8 cellular contexts compared by ENCODE assay signal in the genomic region with DNA sequence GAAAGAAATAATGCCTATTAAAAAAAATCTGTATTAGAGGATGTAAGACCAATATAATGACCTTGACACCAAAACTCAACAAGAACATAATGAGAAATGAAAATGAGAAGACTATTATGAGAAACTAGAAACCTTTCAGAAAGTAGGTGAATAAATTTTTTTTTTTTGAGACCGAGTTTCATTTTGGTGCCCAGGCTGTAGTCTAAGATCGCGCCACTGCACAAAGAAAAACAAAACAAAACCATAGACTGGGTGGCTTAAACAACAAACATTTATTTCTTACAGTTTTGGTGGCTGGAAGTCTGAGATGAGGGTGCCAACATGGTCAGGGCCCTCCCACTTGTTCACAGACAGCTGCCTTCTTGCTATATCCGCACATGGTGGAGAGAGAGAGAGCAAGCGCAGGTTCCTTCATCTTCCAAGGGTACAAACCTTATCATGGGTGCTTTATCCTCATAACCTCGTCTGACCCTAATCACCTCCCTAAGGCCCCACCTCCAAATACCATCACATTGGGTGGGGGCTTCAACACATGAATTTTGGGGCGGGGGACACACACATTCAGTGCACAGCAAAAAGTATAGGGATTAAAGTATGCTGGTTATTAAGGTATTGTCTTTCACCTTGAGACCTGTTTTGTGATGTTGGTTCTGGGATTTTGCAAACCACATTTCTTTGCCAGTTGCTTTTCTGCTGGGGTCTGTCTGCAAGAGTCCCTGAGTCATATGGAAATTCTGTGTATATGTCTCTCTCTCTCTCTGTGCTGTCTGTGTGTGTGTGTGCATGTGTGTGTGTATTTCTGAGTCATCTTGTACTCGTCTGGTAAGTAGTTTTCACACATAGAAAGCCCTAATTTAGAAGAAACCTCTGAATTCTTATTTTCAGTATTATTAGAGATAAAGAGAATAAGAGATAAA. TPM values are rescaled to one million over a fixed set of nuclear protein-coding genes. Genes with fewer than 3 reads are reported as not detected.
A peak's percentile ranks its signal among the peaks of the same experiment; 100 is the strongest.
DNase-seq lines count a peak whose midpoint lies in the region; ATAC-seq and TF ChIP-seq lines count a peak whose summit lies in the region.

No MANE protein-coding gene starts in this region.

- H3K9me3 Mint-ChIP-seq in osteocyte (ENCODE audit: unreplicated experiment): no peaks in the 10 kb centered on the region

- ATAC-seq in GM19372 (IDR thresholded peaks at IDR 0.05; ENCODE audit: low read depth, unreplicated experiment) (peak; percentile 76), HG03378 (IDR thresholded peaks at IDR 0.05; ENCODE audit: unreplicated experiment) (peak; percentile 90)

- intact Hi-C loops in A673 (cut with micrococcal nuclease; ENCODE audit: unreplicated experiment): no loop called here

- H3K4me3 Mint-ChIP-seq in osteocyte (ENCODE audit: unreplicated experiment): no peak overlapping the region

- DNase-seq in A673 (ENCODE audit: low spot score) (peak; percentile 34), skeletal muscle cell (ENCODE audit: low read depth) (peak; percentile 60), HAP-1 (ENCODE audit: low spot score in 2 of 2) (no peak), NCI-H2081 treated with DMSO at 0.1 percent for 48 hours (lab: John Stamatoyannopoulos, UW) (no peak), osteocyte (ENCODE audit: extremely low spot score, unreplicated experiment) (no peak)
- DNase-seq in activated CD8-positive, alpha-beta memory T cell treated with anti-CD3 and anti-CD28 coated beads, Interleukin-2, amount 50 U/mL, for 4 hours: peak; percentile 52

- no peak overlapping the region for H3K27ac Mint-ChIP-seq in osteocyte (ENCODE audit: unreplicated experiment)

- CTCF ChIA-PET in A673 (lab: Charles Lee): no interaction called here

- TF ChIP-seq CTCF in A673 (conservative IDR thresholded peaks at IDR 0.05; ENCODE audit: low read depth, low read length) (no peak), osteocyte (IDR thresholded peaks at IDR 0.05) (no peak)

- H3K27me3 ChIP-seq in A673 (replicated peaks; ENCODE audit: insufficient read depth, low read depth, low read length, poor library complexity): no peaks in the 10 kb centered on the region
- H3K27me3 ChIP-seq in HAP-1 (ENCODE audit: low read depth): no peaks in the 10 kb centered on the region

- BruUV-seq in A673 (replicated peaks; lab: Mats Ljungman, UMichigan): no TSS peak

- H3K27ac ChIP-seq in A673 (ENCODE audit: low read depth, low read length, poor library complexity, severe bottlenecking): no peak overlapping the region

- H3K9me3 ChIP-seq in A673 (ENCODE audit: low read depth, low read length, poor library complexity, severe bottlenecking): no peaks in the 10 kb centered on the region
- H3K9me3 ChIP-seq in HAP-1: no peaks in the 10 kb centered on the region

- peaks cover 3% of the 10 kb centered on the region for H3K27me3 Mint-ChIP-seq in osteocyte (ENCODE audit: unreplicated experiment)

- H3K36me3 Mint-ChIP-seq in osteocyte (ENCODE audit: unreplicated experiment): no peaks in the 10 kb centered on the region

- POLR2A ChIA-PET in A673 (lab: Charles Lee; ENCODE audit: low non-redundant PET): interaction anchor here (0.7 kb wide), 1 partner anchor 55 kb away, joined by 6 read pairs; no protein-coding TSS in a partner anchor

- in situ Hi-C loops in HAP-1 (cut with MboI; ENCODE audit: low sequenced_read_pairs): no loop called here

- no peak overlapping the region for H3K4me3 ChIP-seq in A673 (ENCODE audit: low read depth, low read length, poor library complexity, severe bottlenecking)
- H3K4me3 ChIP-seq in skeletal muscle cell (ENCODE audit: low read depth, low read length): no peak overlapping the region
- no peak overlapping the region for H3K4me3 ChIP-seq in HAP-1

- H3K36me3 ChIP-seq in A673 (ENCODE audit: insufficient read depth, low read length, poor library complexity, severe bottlenecking) (no peaks in the 10 kb centered on the region), HAP-1 (replicated peaks) (no peaks in the 10 kb centered on the region)

- H3K4me1 Mint-ChIP-seq in osteocyte (ENCODE audit: unreplicated experiment): no peaks in the 10 kb centered on the region

- no peaks in the 10 kb centered on the region for H3K4me1 ChIP-seq in A673 (ENCODE audit: insufficient read depth, low read length, poor library complexity, severe bottlenecking)
- H3K4me1 ChIP-seq in HAP-1: no peaks in the 10 kb centered on the region

RNA-seq across cellular contexts. Expression of a gene that starts 26.2 kb away (rescaled TPM):
- 110 TPM in 2 replicates for total RNA-seq in A673 (2021)
- 65.7 and 76.7 TPM in 2 replicates for total RNA-seq in osteocyte

RNA-seq across cellular contexts. Expression of a gene that starts 26.3 kb away (rescaled TPM):
- total RNA-seq in A673 (2021) (90.1 and 96.2 TPM in 2 replicates), osteocyte (56.6 and 60.7 TPM in 2 replicates)

Comparison
In these comparisons a context has a peak if more than half of its experiments do, and no peak if none do; other contexts are left out.
1. DNase-seq: peak in A673 (single experiment), activated CD8-positive, alpha-beta memory T cell treated with anti-CD3 and anti-CD28 coated beads, Interleukin-2, amount 50 U/mL, for 4 hours (single experiment) and skeletal muscle cell (single experiment); none in HAP-1 (0 of 2), NCI-H2081 treated with DMSO at 0.1 percent for 48 hours (single experiment) and osteocyte (single experiment).